In genomic region chr1:31617917-31618746, GRCh38 we compare ENCODE assay signal across 8 cellular contexts. TPM values are rescaled to one million over a fixed set of nuclear protein-coding genes. Genes with fewer than 3 reads are reported as not detected.
A peak's percentile ranks its signal among the peaks of the same experiment; 100 is the strongest.
DNase-seq lines count a peak whose midpoint lies in the region; ATAC-seq, FAIRE-seq and TF ChIP-seq lines count a peak whose summit lies in the region.

No MANE protein-coding gene starts in this region.

- no peaks in the 10 kb centered on the region for H3K9me3 ChIP-seq in DOHH2 (ENCODE audit: control insufficient read depth, insufficient read depth, low read length)

- no peaks in the 10 kb centered on the region for H3K9me2 ChIP-seq in DOHH2 (replicated peaks; ENCODE audit: control insufficient read depth, low read length)

- peak; percentile 84 for TF ChIP-seq CTCF in DOHH2 (IDR thresholded peaks at IDR 0.05; ENCODE audit: low read depth, low read length, poor library complexity, severe bottlenecking)
- TF ChIP-seq CTCF in bronchial epithelial cell (IDR thresholded peaks at IDR 0.05; ENCODE audit: insufficient read depth, low read length, severe bottlenecking) = peak; percentile 90

- peak overlapping the region; percentile 93 for H3K4me2 ChIP-seq in DOHH2 (ENCODE audit: low read length)

- peak; percentile 64 for ATAC-seq in left lobe of liver
- ATAC-seq in HG02763 (IDR thresholded peaks at IDR 0.05; ENCODE audit: unreplicated experiment) = no peak
- ATAC-seq in GM18505 (IDR thresholded peaks at IDR 0.05; ENCODE audit: unreplicated experiment) = no peak

- TF ChIP-seq POLR2A in GM18505 (IDR thresholded peaks at IDR 0.05; ENCODE audit: borderline replicate concordance, extremely low read depth, insufficient read depth, insufficient read length) = no peak

- no peak for FAIRE-seq in bronchial epithelial cell (lab: Jason Lieb, UNC)

- no peak overlapping the region for H3K27ac ChIP-seq in DOHH2 (ENCODE audit: low read depth, low read length)

- peaks cover 21% of the 10 kb centered on the region for H3K27me3 ChIP-seq in DOHH2 (ENCODE audit: control insufficient read depth, low read length)
- peaks cover 17% of the 10 kb centered on the region for H3K27me3 ChIP-seq in bronchial epithelial cell (ENCODE audit: control insufficient read depth, insufficient read depth, low read length)

- H3K4me1 ChIP-seq in DOHH2 (ENCODE audit: control insufficient read depth, low read length) = peaks cover 9% of the 10 kb centered on the region

- H3K4me3 ChIP-seq in DOHH2 (ENCODE audit: low read length) = peak overlapping the region; percentile 73
- H3K4me3 ChIP-seq in bronchial epithelial cell (ENCODE audit: low read depth, low read length) = peak overlapping the region; percentile 33

- no peaks in the 10 kb centered on the region for H3K79me2 ChIP-seq in DOHH2 (ENCODE audit: control insufficient read depth, low read length)

- DNase-seq in HuH-7.5 (ENCODE audit: low spot score) = peak; percentile 73
- peak in 3 of 5 donors; percentile 22 to 25 (median 23) for DNase-seq in T-helper 1 cell
- DNase-seq in bronchial epithelial cell (ENCODE audit: low read depth) = no peak
- DNase-seq in left lobe of liver (ENCODE audit: low spot score) = peak; percentile 41
- DNase-seq in stimulated activated CD8-positive, alpha-beta memory T cell treated with anti-CD3 and anti-CD28 coated beads, Interleukin-2, amount 100 ng/mL, for 48 hours (ENCODE audit: low read depth in 2 of 2) = peak; percentile 32 to 37

- H4K20me1 ChIP-seq in DOHH2 (ENCODE audit: control insufficient read depth, insufficient read depth, low read depth, low read length) = no peaks in the 10 kb centered on the region

- no peaks in the 10 kb centered on the region for H3F3A ChIP-seq in DOHH2 (ENCODE audit: control insufficient read depth, insufficient read depth)

- H3K36me3 ChIP-seq in DOHH2 (ENCODE audit: control insufficient read depth, low read length) = no peaks in the 10 kb centered on the region
- no peaks in the 10 kb centered on the region for H3K36me3 ChIP-seq in bronchial epithelial cell (ENCODE audit: control insufficient read depth, insufficient read depth, low read length)

RNA-seq across cellular contexts. Expression of gene HCRTR1, which starts 0.6 kb away (rescaled TPM):
- total RNA-seq in bronchial epithelial cell = not detected in 2 replicates
- total RNA-seq in left lobe of liver = not detected

RNA-seq across cellular contexts. Expression of gene PEF1, which starts 26.5 kb away (rescaled TPM):
- 67.4 and 95.2 TPM in 2 replicates for total RNA-seq in bronchial epithelial cell
- total RNA-seq in left lobe of liver = 24.3 TPM

RNA-seq across cellular contexts. Expression of gene TINAGL1, which starts 41.8 kb away (rescaled TPM):
- total RNA-seq in bronchial epithelial cell (55.4 and 154 TPM in 2 replicates), left lobe of liver (12.0 TPM)
